ENCODE assay signal across 7 cellular contexts in genomic region chr6:35468980-35469710, GRCh38. TPM values are rescaled to one million over a fixed set of nuclear protein-coding genes. Genes with fewer than 3 reads are reported as not detected.
DNase-seq lines count a peak whose midpoint lies in the region; ATAC-seq and TF ChIP-seq lines count a peak whose summit lies in the region.
"Had no signal": no experiment of that assay in that cellular context is flagged by ENCODE, and none has a peak within 500 bp of the region (broad histone marks: within the 10 kb centered on the region; RNA-seq: fewer than 3 reads in every experiment).

No MANE protein-coding gene starts in this region.

- H3K36me3 ChIP-seq in ES-I3 (ENCODE audit: insufficient read depth, low read length) (peaks cover 39% of the 10 kb centered on the region), Peyer's patch (peaks cover 0 to 33% (median 0%) of the 10 kb centered on the region in 3 donors), transverse colon (no peaks in the 10 kb centered on the region)

- in situ Hi-C loops in transverse colon (cut with MboI; ENCODE audit: low pct_ligation_motif_present in 1 of 4, low pct_unique_long_range_greater_than_20kb in 1 of 4, low sequenced_read_pairs in 3 of 4) (no loop called here), ACHN (cut with HindIII; ENCODE audit: low pct_ligation_motif_present, low pct_unique_long_range_greater_than_20kb, low sequenced_read_pairs) (no loop called here)

- no peak for TF ChIP-seq CTCF in Peyer's patch (IDR thresholded peaks at IDR 0.05)
- TF ChIP-seq CTCF in transverse colon (IDR thresholded peaks at IDR 0.05): no peak

- ATAC-seq in right cardiac atrium: peak; percentile 30 to 43
- no peak for ATAC-seq in HG03342 (IDR thresholded peaks at IDR 0.05; ENCODE audit: unreplicated experiment)

- no peak for TF ChIP-seq POLR2A in Peyer's patch (IDR thresholded peaks at IDR 0.05)
- no peak for TF ChIP-seq POLR2A in transverse colon (IDR thresholded peaks at IDR 0.05)

- H3K4me3 ChIP-seq in Peyer's patch (peak overlapping the region; percentile 55 to 86 (median 73)), right cardiac atrium (ENCODE audit: low read length) (peak overlapping the region; percentile 48), transverse colon (peak overlapping the region; percentile 68 to 83 (median 76))

- WGBS in right cardiac atrium: 4% methylated on average over 37 of the region's 37 CpGs
- 3 to 4% methylated on average over 10 to 16 of the region's 37 CpGs for WGBS in transverse colon (ENCODE audit: low coverage in 1 of 2), 2 donors

- intact Hi-C loops in right cardiac atrium (cut with DNase I): no loop called here
- intact Hi-C loops in transverse colon (cut with DNase I; ENCODE audit: low total_unique reads): no loop called here

- H3K27me3 ChIP-seq in Peyer's patch (no peaks in the 10 kb centered on the region), right cardiac atrium (ENCODE audit: control insufficient read depth, insufficient read depth) (no peaks in the 10 kb centered on the region), transverse colon (no peaks in the 10 kb centered on the region)

- peak overlapping the region; percentile 80 to 94 (median 90) for H3K27ac ChIP-seq in Peyer's patch
- peak overlapping the region; percentile 82 for H3K27ac ChIP-seq in right cardiac atrium (ENCODE audit: low read length)
- peak overlapping the region; percentile 88 to 95 (median 92) for H3K27ac ChIP-seq in transverse colon

- H3K9ac ChIP-seq in ES-I3 (ENCODE audit: low read depth, low read length): peak overlapping the region; percentile 88

- DNase-seq in Peyer's patch: no peak
- DNase-seq in right cardiac atrium: peak in 2 of 3 donors; percentile 58 to 74
- no peak for DNase-seq in transverse colon
- no peak for DNase-seq in ACHN

- no peak for TF ChIP-seq EP300 in transverse colon (IDR thresholded peaks at IDR 0.05; ENCODE audit: low read depth)

- H3K9me3 ChIP-seq in ES-I3 (ENCODE audit: control insufficient read depth, insufficient read depth, low read length) (no peaks in the 10 kb centered on the region), Peyer's patch (no peaks in the 10 kb centered on the region), right cardiac atrium (ENCODE audit: control insufficient read depth, low read length) (no peaks in the 10 kb centered on the region), transverse colon (no peaks in the 10 kb centered on the region)

- H3K4me1 ChIP-seq in ES-I3 (ENCODE audit: insufficient read depth, low read length): peaks cover 15% of the 10 kb centered on the region
- H3K4me1 ChIP-seq in Peyer's patch: peaks cover 0 to 43% (median 3%) of the 10 kb centered on the region in 4 donors
- peaks cover 4% of the 10 kb centered on the region for H3K4me1 ChIP-seq in right cardiac atrium (ENCODE audit: control insufficient read depth, insufficient read depth, low read length)
- peaks cover 11 to 39% (median 25%) of the 10 kb centered on the region in 4 donors for H3K4me1 ChIP-seq in transverse colon

RNA-seq across cellular contexts. Expression of gene RPL10A, which starts 0.9 kb away (rescaled TPM):
- total RNA-seq in Peyer's patch (1,000 to 10,000 TPM in 1 of 4 donors, 100 to 1,000 TPM in 3; 347 to 1,065 (median 530) TPM), right cardiac atrium (100 to 1,000 TPM; 608 to 717 (median 617) TPM), transverse colon (100 to 1,000 TPM; 323 to 991 (median 649) TPM)
- polyA plus RNA-seq in right cardiac atrium: 672 TPM

RNA-seq across cellular contexts. Expression of gene FANCE, which starts 17.0 kb away (rescaled TPM):
- total RNA-seq in Peyer's patch (1 to 10 TPM; 1.8 to 7.4 (median 4.2) TPM), right cardiac atrium (1 to 10 TPM; 1.3 to 4.7 (median 3.1) TPM), transverse colon (10 to 100 TPM in 1 of 4 donors, 1 to 10 TPM in 2, under 1 TPM in 1; 0.75 to 30.8 (median 3.8) TPM)
- 2.0 TPM for polyA plus RNA-seq in right cardiac atrium

RNA-seq across cellular contexts. Expression of gene TEAD3, which starts 27.7 kb away (rescaled TPM):
- total RNA-seq in Peyer's patch: 10 to 100 TPM; 10.7 to 32.9 (median 27.4) TPM
- 10 to 100 TPM; 27.0 to 50.1 (median 38.2) TPM for total RNA-seq in right cardiac atrium
- polyA plus RNA-seq in right cardiac atrium: 27.1 TPM
- 10 to 100 TPM; 23.0 to 67.7 (median 25.3) TPM for total RNA-seq in transverse colon

RNA-seq across cellular contexts. Expression of gene TULP1, which starts 43.6 kb away (rescaled TPM):
- total RNA-seq in Peyer's patch (not detected), right cardiac atrium (under 1 TPM in 2 of 4 donors, not detected in 2; 0.29 to 0.54 TPM), transverse colon (not detected)
- polyA plus RNA-seq in right cardiac atrium: 0.34 TPM
- total RNA-seq: T-helper 1 cell treated with Interleukin-12 subunit alpha and Interleukin-12 subunit beta and Interleukin-4 antibody, amounts not matched to agents 30 ng/mL and 1 ng/mL, for 36 hours had no signal

Comparison
In these comparisons a context has a peak if more than half of its experiments do, and no peak if none do; other contexts are left out.
1. DNase-seq: peak in right cardiac atrium (2 of 3); none in Peyer's patch (0 of 3), transverse colon (single experiment) and ACHN (single experiment).
2. Peak in every context shown above with its lines, with median percentiles within 50 percentile points of each other: H3K27ac ChIP-seq and H3K4me3 ChIP-seq.